15 cellular contexts compared by ENCODE assay signal in genomic region chr3:114600571-114600970, GRCh38.
"Had no signal": no experiment of that assay in that cellular context is flagged by ENCODE, and none has a peak within 500 bp of the region (broad histone marks: within the 10 kb centered on the region; RNA-seq: fewer than 3 reads in every experiment).

No MANE protein-coding gene starts in this region.

- H3K9me3 ChIP-seq: heart right ventricle, mucosa of descending colon, ovary had no signal

- H3K27me3 Mint-ChIP-seq: naive thymus-derived CD8-positive, alpha-beta T cell; progenitor cell of endocrine pancreas had no signal

- ATAC-seq: esophagus mucosa; mucosa of descending colon; naive thymus-derived CD8-positive, alpha-beta T cell; sciatic nerve had no signal

- H3K27me3 ChIP-seq: heart right ventricle, ovary had no signal

- DNase-seq: effector memory CD4-positive, alpha-beta T cell; heart right ventricle; hypothalamus; mammary epithelial cell; mucosa of descending colon; naive thymus-derived CD8-positive, alpha-beta T cell; ovary; small intestine; stimulated activated CD4-positive, alpha-beta T cell treated with anti-CD3 and anti-CD28 coated beads, Interleukin-12 subunit alpha, Interleukin-12 subunit beta, amount 100 ng/mL, for 4 hours; stimulated activated naive CD4-positive, alpha-beta T cell treated with Interleukin-2 at 50 U/mL for 16 hours; trophoblast cell had no signal

- H3K36me3 ChIP-seq: ovary had no signal

- H3K27ac Mint-ChIP-seq: naive thymus-derived CD8-positive, alpha-beta T cell; progenitor cell of endocrine pancreas had no signal

- H3K4me3 ChIP-seq: heart right ventricle, mucosa of descending colon, ovary had no signal

- H3K4me3 Mint-ChIP-seq: naive thymus-derived CD8-positive, alpha-beta T cell; neural crest cell had no signal

- H3K27ac ChIP-seq: ovary had no signal

- H3K9me3 Mint-ChIP-seq: naive thymus-derived CD8-positive, alpha-beta T cell; neural crest cell had no signal
